In the genomic region with DNA sequence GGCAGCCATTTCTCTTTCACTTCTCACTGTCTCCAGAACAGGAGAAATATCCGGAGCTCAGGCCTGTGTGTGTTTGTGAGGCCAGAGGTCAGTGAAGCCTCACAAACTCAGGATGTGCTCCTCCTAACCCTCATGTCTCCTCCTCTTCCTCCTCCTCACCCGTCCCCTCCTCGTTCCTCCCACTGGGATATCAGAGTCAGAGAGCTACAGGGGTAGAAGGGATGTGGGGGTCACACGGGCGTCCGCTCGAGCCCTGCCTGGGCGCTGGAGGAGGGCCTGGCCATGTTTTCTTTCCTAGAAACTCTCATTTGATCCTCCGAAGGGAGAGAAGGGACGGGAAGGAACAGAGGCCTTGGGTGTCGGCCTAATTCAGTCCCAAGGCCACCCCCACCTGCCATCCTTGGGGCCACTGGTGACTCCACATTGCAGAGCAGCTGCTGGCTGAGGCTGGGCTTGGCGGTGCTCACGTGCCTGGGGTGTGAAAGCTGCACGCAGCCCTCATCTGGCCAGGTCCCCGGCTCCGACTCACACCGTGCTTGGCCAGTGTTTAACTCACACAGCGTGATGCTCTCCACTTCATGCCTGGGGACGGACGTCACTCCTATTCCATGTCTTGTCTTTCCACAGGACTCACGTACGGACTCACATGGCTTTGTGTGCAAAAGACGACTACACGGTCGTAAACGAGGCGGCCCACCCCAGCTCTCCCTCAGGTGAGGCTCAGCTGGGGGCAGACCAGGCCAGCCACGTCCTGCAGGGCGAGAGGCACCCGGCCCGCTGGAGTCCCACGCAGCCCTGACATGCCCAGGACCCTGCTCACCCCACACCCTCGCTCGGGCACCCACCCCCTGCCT, we compare ENCODE assay signal across 1 cellular context.
TF ChIP-seq lines count a peak whose summit lies in the region.

No MANE protein-coding gene starts in this region.

TF ChIP-seq in HepG2, 621 proteins besides CTCF, POLR2A, EP300 and RAD21 (continued from another document):
- no peak for TF ChIP-seq FUBP1 (CRISPR knock-in tag; IDR thresholded peaks at IDR 0.05; ENCODE audit: borderline replicate concordance)
- no peak for TF ChIP-seq PPARG (CRISPR knock-in tag; conservative IDR thresholded peaks at IDR 0.05)
- no peak for TF ChIP-seq ZNF24 (IDR thresholded peaks at IDR 0.05)
- TF ChIP-seq, protein P1, sequence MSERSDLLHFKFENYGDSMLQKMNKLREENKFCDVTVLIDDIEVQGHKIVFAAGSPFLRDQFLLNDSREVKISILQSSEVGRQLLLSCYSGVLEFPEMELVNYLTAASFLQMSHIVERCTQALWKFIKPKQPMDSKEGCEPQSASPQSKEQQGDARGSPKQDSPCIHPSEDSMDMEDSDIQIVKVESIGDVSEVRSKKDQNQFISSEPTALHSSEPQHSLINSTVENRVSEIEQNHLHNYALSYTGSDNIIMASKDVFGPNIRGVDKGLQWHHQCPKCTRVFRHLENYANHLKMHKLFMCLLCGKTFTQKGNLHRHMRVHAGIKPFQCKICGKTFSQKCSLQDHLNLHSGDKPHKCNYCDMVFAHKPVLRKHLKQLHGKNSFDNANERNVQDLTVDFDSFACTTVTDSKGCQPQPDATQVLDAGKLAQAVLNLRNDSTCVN (CRISPR knock-in tag; IDR thresholded peaks at IDR 0.05; ENCODE audit: borderline replicate concordance): no peak
- no peak for TF ChIP-seq ZNF446 (CRISPR knock-in tag; IDR thresholded peaks at IDR 0.05)
TF ChIP-seq in HepG2: peak in this region for 92.
